ENCODE assay signal across 8 cellular contexts in the genomic region with DNA sequence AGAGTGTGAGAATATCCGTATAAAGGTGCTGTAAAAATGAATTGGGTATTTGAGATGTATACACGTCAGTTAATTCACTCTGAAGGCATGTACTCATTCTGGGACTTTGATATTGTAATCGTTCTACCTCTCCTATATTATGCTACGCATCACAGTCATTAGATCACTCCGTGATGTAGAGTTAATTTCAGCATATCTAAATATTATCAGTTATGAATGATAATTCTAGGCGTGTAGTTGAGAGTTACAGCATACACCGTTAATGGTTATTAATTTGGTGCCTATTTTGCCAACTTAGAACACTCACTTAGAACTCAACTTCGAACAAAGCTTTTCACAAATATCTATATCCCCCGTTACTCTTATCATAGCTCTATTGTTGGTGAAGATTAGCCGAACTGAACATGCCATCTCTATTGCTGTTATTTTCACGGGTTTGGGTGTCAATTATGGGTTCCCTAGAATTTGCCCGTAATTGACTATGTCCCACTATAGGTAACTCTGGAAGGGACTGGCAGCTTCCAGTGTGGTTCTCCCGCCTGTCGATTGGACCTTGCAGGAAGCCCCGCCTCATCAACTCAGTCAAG. TPM values are rescaled to one million over a fixed set of nuclear protein-coding genes. Genes with fewer than 3 reads are reported as not detected.
DNase-seq lines count a peak whose midpoint lies in the region; ATAC-seq and TF ChIP-seq lines count a peak whose summit lies in the region.

No MANE protein-coding gene starts in this region.

- peaks cover 2% of the 10 kb centered on the region for H3K27me3 Mint-ChIP-seq in central memory CD8-positive, alpha-beta T cell

- H3K9me3 ChIP-seq in mucosa of descending colon = no peaks in the 10 kb centered on the region

- ATAC-seq in central memory CD8-positive, alpha-beta T cell (replicated peaks; ENCODE audit: extremely low read depth, poor library complexity, severe bottlenecking) = no peak
- ATAC-seq in mucosa of descending colon (peak; percentile 27), HG03280 (IDR thresholded peaks at IDR 0.05; ENCODE audit: unreplicated experiment) (no peak), GM19452 (IDR thresholded peaks at IDR 0.05; ENCODE audit: unreplicated experiment) (no peak)

- H3K4me3 ChIP-seq in mucosa of descending colon = peak overlapping the region; percentile 74

- no peak overlapping the region for H3K27ac Mint-ChIP-seq in central memory CD8-positive, alpha-beta T cell (ENCODE audit: low read depth)

- H3K36me3 Mint-ChIP-seq in central memory CD8-positive, alpha-beta T cell (ENCODE audit: insufficient read depth) = peaks cover 4% of the 10 kb centered on the region

- intact Hi-C loops in mucosa of descending colon (cut with DNase I, micrococcal nuclease) = loop anchor here (10.0 kb wide), 1 partner anchor 143 kb away; no protein-coding TSS in a partner anchor

- no peak for TF ChIP-seq CTCF in mucosa of descending colon (IDR thresholded peaks at IDR 0.05)

- H3K9me3 Mint-ChIP-seq in central memory CD8-positive, alpha-beta T cell = no peaks in the 10 kb centered on the region

- peak overlapping the region; percentile 73 for H3K4me3 Mint-ChIP-seq in central memory CD8-positive, alpha-beta T cell

- H3K4me1 ChIP-seq in mucosa of descending colon (ENCODE audit: low read depth) = peaks cover 29% of the 10 kb centered on the region

- peak; percentile 94 for DNase-seq in SKM-1 treated with dmso at 0.1 percent for 144 hours (lab: John Stamatoyannopoulos, UW; ENCODE audit: unreplicated experiment)
- DNase-seq in SKM-1 (lab: John Stamatoyannopoulos, UW; ENCODE audit: unreplicated experiment) = no peak
- DNase-seq in NCI-H82 (lab: John Stamatoyannopoulos, UW) = peak; percentile 96
- DNase-seq in central memory CD8-positive, alpha-beta T cell (ENCODE audit: low spot score in 2 of 2) = no peak
- DNase-seq in mucosa of descending colon = no peak
- no peak for DNase-seq in GOT3 (lab: John Stamatoyannopoulos, UW)

- peaks cover 33% of the 10 kb centered on the region for H3K4me1 Mint-ChIP-seq in central memory CD8-positive, alpha-beta T cell

- H3K36me3 ChIP-seq in mucosa of descending colon (ENCODE audit: low read depth) = no peaks in the 10 kb centered on the region

RNA-seq across cellular contexts. Expression of a gene that starts 0.4 kb away (rescaled TPM):
- total RNA-seq in mucosa of descending colon = 10 to 100 TPM; 44.8 to 98.6 (median 89.0) TPM

Comparison
In these comparisons a context has a peak if more than half of its experiments do, and no peak if none do; other contexts are left out.
1. DNase-seq: peak in SKM-1 treated with dmso at 0.1 percent for 144 hours (single experiment) and NCI-H82 (single experiment); none in SKM-1 (single experiment), central memory CD8-positive, alpha-beta T cell (0 of 2), mucosa of descending colon (0 of 3) and GOT3 (single experiment).